ENCODE assay signal across 29 cellular contexts in the genomic region with DNA sequence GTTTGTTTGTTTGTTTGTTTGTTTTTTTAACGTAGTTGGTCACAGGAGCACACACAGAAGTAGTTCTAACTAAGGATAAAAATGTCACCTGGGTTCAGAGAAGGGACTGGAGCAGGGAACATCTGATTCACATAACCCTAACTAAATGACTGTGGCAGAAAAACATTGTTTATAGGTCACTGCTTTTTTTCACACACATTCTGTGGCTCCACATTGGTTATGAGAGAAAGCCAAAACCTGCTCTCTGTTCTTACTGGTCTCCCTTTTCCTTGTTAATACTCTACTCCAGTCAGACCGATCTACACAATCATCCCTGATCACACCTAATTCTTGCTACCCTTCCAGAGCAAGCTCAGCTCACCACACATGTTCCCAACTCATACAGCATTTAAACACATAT.
"Had no signal": no experiment of that assay in that cellular context is flagged by ENCODE, and none has a peak within 500 bp of the region (broad histone marks: within the 10 kb centered on the region; RNA-seq: fewer than 3 reads in every experiment).

No MANE protein-coding gene starts in this region.

- H3K9me3 ChIP-seq: ovary, psoas muscle, right lobe of liver, sigmoid colon, stomach, thoracic aorta, thyroid gland, tibial nerve, upper lobe of left lung, vagina had no signal

- H3K27ac ChIP-seq: ovary, parathyroid adenoma, psoas muscle, right lobe of liver, sigmoid colon, stomach, thoracic aorta, thyroid gland, tibial nerve, upper lobe of left lung, vagina had no signal

- H3K4me3 ChIP-seq: ovary, psoas muscle, right lobe of liver, sigmoid colon, stomach, thoracic aorta, thyroid gland, tibial nerve, upper lobe of left lung, vagina had no signal

- H3K36me3 ChIP-seq: ovary, right lobe of liver, sigmoid colon, stomach, thoracic aorta, thyroid gland, tibial nerve, upper lobe of left lung, vagina had no signal

- DNase-seq: naive thymus-derived CD8-positive, alpha-beta T cell; nephron progenitor cell; occipital lobe; ovary; posterior cingulate gyrus; psoas muscle; right cardiac atrium; right lobe of liver; sigmoid colon; small intestine; stimulated activated CD4-positive, alpha-beta T cell treated with anti-CD3 and anti-CD28 coated beads, Interleukin-15, amount 100 ng/mL, for 24 hours; stimulated activated CD4-positive, alpha-beta T cell treated with anti-CD3 and anti-CD28 coated beads, Interleukin-2, amount 100 ng/mL, for 24 hours; stimulated activated CD4-positive, alpha-beta T cell treated with anti-CD3 and anti-CD28 coated beads, Interleukin-2, amount 100 ng/mL, for 48 hours; stimulated activated CD4-positive, alpha-beta T cell treated with anti-CD3 and anti-CD28 coated beads, Interleukin-4, amount 100 ng/mL, for 24 hours; stimulated activated naive B cell treated with anti-CD40 and anti-IgM and Interleukin-4, amounts not matched to agents 10 μg/mL and 1 μg/mL and 100 μg/mL, for 72 hours; stimulated activated naive CD4-positive, alpha-beta T cell treated with Interleukin-2 at 50 U/mL for 16 hours; stomach; thyroid gland; trophoblast cell; upper lobe of left lung had no signal

- H3K27me3 Mint-ChIP-seq: naive thymus-derived CD8-positive, alpha-beta T cell; natural killer cell treated with Interleukin-12 subunit alpha and Interleukin-12 subunit beta and Interleukin-15 and Interleukin-18, amount 100 ng/mL, for 72 hours; stimulated activated naive CD8-positive, alpha-beta T cell treated with anti-CD3 and anti-CD28 coated beads, Interleukin-15, Interleukin-2, amounts not matched to agents 100 ng/mL and 50 ng/mL, for 24 hours had no signal

- H3K9me3 Mint-ChIP-seq: naive thymus-derived CD8-positive, alpha-beta T cell; natural killer cell treated with Interleukin-12 subunit alpha and Interleukin-12 subunit beta and Interleukin-15 and Interleukin-18, amount 100 ng/mL, for 72 hours; nephron progenitor cell; neural crest cell; stimulated activated naive B cell treated with anti-CD40 and anti-IgM and Interleukin-4, amounts not matched to agents 10 μg/mL and 1 μg/mL and 100 μg/mL, for 72 hours; stimulated activated naive CD8-positive, alpha-beta T cell treated with anti-CD3 and anti-CD28 coated beads, Interleukin-15, Interleukin-2, amounts not matched to agents 100 ng/mL and 50 ng/mL, for 24 hours had no signal

- H3K4me1 Mint-ChIP-seq: neural crest cell had no signal

- ATAC-seq: naive thymus-derived CD8-positive, alpha-beta T cell; natural killer cell treated with Interleukin-12 subunit alpha and Interleukin-12 subunit beta and Interleukin-15 and Interleukin-18, amount 100 ng/mL, for 72 hours; psoas muscle; right cardiac atrium; right lobe of liver; stimulated activated naive B cell treated with anti-CD40 and anti-IgM and Interleukin-4, amounts not matched to agents 10 μg/mL and 1 μg/mL and 100 μg/mL, for 72 hours had no signal

- H3K36me3 Mint-ChIP-seq: naive thymus-derived CD8-positive, alpha-beta T cell; natural killer cell treated with Interleukin-12 subunit alpha and Interleukin-12 subunit beta and Interleukin-15 and Interleukin-18, amount 100 ng/mL, for 72 hours; stimulated activated naive B cell treated with anti-CD40 and anti-IgM and Interleukin-4, amounts not matched to agents 10 μg/mL and 1 μg/mL and 100 μg/mL, for 72 hours had no signal

- FAIRE-seq: small intestine, urothelium cell line had no signal

- H3K4me1 ChIP-seq: parathyroid adenoma, right lobe of liver had no signal

- H3K4me3 Mint-ChIP-seq: naive thymus-derived CD8-positive, alpha-beta T cell; natural killer cell treated with Interleukin-12 subunit alpha and Interleukin-12 subunit beta and Interleukin-15 and Interleukin-18, amount 100 ng/mL, for 72 hours; nephron progenitor cell; neural crest cell; stimulated activated naive B cell treated with anti-CD40 and anti-IgM and Interleukin-4, amounts not matched to agents 10 μg/mL and 1 μg/mL and 100 μg/mL, for 72 hours; stimulated activated naive CD8-positive, alpha-beta T cell treated with anti-CD3 and anti-CD28 coated beads, Interleukin-15, Interleukin-2, amounts not matched to agents 100 ng/mL and 50 ng/mL, for 24 hours had no signal

- H3K27ac Mint-ChIP-seq: nephron progenitor cell; progenitor cell of endocrine pancreas; stimulated activated naive B cell treated with anti-CD40 and anti-IgM and Interleukin-4, amounts not matched to agents 10 μg/mL and 1 μg/mL and 100 μg/mL, for 72 hours; stimulated activated naive CD8-positive, alpha-beta T cell treated with anti-CD3 and anti-CD28 coated beads, Interleukin-15, Interleukin-2, amounts not matched to agents 100 ng/mL and 50 ng/mL, for 24 hours had no signal
